2 cellular contexts compared by ENCODE assay signal in genomic region chr17:5179003-5179402, GRCh38.
TF ChIP-seq lines count a peak whose summit lies in the region.

No MANE protein-coding gene starts in this region.

TF ChIP-seq in HEK293, 187 proteins besides CTCF, POLR2A, EP300 and RAD21:
- TF ChIP-seq ZNF202 (tag by site-specific recombination; IDR thresholded peaks at IDR 0.05; ENCODE audit: borderline replicate concordance), result peak; percentile 66; the same call in 1 of the 2 replicates
- TF ChIP-seq ZSCAN16 (tag by site-specific recombination; IDR thresholded peaks at IDR 0.05), result no peak

TF ChIP-seq in K562, 482 proteins besides CTCF, POLR2A, EP300 and RAD21:
- TF ChIP-seq, protein P1, sequence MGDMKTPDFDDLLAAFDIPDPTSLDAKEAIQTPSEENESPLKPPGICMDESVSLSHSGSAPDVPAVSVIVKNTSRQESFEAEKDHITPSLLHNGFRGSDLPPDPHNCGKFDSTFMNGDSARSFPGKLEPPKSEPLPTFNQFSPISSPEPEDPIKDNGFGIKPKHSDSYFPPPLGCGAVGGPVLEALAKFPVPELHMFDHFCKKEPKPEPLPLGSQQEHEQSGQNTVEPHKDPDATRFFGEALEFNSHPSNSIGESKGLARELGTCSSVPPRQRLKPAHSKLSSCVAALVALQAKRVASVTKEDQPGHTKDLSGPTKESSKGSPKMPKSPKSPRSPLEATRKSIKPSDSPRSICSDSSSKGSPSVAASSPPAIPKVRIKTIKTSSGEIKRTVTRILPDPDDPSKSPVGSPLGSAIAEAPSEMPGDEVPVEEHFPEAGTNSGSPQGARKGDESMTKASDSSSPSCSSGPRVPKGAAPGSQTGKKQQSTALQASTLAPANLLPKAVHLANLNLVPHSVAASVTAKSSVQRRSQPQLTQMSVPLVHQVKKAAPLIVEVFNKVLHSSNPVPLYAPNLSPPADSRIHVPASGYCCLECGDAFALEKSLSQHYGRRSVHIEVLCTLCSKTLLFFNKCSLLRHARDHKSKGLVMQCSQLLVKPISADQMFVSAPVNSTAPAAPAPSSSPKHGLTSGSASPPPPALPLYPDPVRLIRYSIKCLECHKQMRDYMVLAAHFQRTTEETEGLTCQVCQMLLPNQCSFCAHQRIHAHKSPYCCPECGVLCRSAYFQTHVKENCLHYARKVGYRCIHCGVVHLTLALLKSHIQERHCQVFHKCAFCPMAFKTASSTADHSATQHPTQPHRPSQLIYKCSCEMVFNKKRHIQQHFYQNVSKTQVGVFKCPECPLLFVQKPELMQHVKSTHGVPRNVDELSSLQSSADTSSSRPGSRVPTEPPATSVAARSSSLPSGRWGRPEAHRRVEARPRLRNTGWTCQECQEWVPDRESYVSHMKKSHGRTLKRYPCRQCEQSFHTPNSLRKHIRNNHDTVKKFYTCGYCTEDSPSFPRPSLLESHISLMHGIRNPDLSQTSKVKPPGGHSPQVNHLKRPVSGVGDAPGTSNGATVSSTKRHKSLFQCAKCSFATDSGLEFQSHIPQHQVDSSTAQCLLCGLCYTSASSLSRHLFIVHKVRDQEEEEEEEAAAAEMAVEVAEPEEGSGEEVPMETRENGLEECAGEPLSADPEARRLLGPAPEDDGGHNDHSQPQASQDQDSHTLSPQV (IDR thresholded peaks at IDR 0.05), result no peak
- no peak for TF ChIP-seq BCL6 (CRISPR knock-in tag; IDR thresholded peaks at IDR 0.05)
- TF ChIP-seq BRD4 (IDR thresholded peaks at IDR 0.05), result no peak
- 0 out of 2 replicates have a peak, but pooled peaks have one; percentile 32 for TF ChIP-seq POLR2G (IDR thresholded peaks at IDR 0.05; ENCODE audit: low read depth, low read length)
- no peak for TF ChIP-seq C11orf30 (IDR thresholded peaks at IDR 0.05; ENCODE audit: low read depth)
